17 cellular contexts compared by ENCODE assay signal in genomic region chr1:245263701-245264100, GRCh38.
DNase-seq lines count a peak whose midpoint lies in the region; ATAC-seq and TF ChIP-seq lines count a peak whose summit lies in the region.
"Had no signal": no experiment of that assay in that cellular context is flagged by ENCODE, and none has a peak within 500 bp of the region (broad histone marks: within the 10 kb centered on the region; RNA-seq: fewer than 3 reads in every experiment).

No MANE protein-coding gene starts in this region.

- H3K36me3 ChIP-seq in mesenchymal stem cell (ENCODE audit: control insufficient read depth in 1 of 2, insufficient read depth in 2 of 2, low read depth in 1 of 2, low read length in 2 of 2) (no peaks in the 10 kb centered on the region), transverse colon (no peaks in the 10 kb centered on the region)
- no peaks in the 10 kb centered on the region for H3K36me3 ChIP-seq in effector memory CD4-positive, alpha-beta T cell (ENCODE audit: control insufficient read depth, insufficient read depth, low read length)
- H3K36me3 ChIP-seq: BLaER1 treated with 17β-estradiol and CSF1 and Interleukin-3, amounts not matched to agents 10 nM and 100 nM had no signal

- DNase-seq in AG09319 (ENCODE audit: extremely low read depth, low read depth) (peak; percentile 61), GM04504 (ENCODE audit: low read depth) (peak; percentile 46), cerebellar cortex (ENCODE audit: low spot score) (peak; percentile 47), mesenchymal stem cell (peak; percentile 14), transverse colon (no peak)
- no peak for DNase-seq in activated CD8-positive, alpha-beta memory T cell treated with anti-CD3 and anti-CD28 coated beads, Interleukin-2, amount 10 ng/mL, durations not matched to agents 7 days and 5 days
- no peak for DNase-seq in effector memory CD4-positive, alpha-beta T cell
- no peak for DNase-seq in activated naive CD8-positive, alpha-beta T cell treated with anti-CD3 and anti-CD28 coated beads, Interleukin-2, amount 50 U/mL, for 24 hours
- DNase-seq: DMS 273 treated with DMSO at 0.1 percent for 48 hours, EL, KG1, NCI-H1048, NCI-H146, NCI-H2081 treated with DMSO at 0.1 percent for 48 hours, NCI-H2227 treated with DMSO at 0.1 percent for 48 hours had no signal

- H3K23ac ChIP-seq in mesenchymal stem cell (ENCODE audit: low read length in 2 of 2), result no peak overlapping the region

- peaks cover 7% of the 10 kb centered on the region for H3K27me3 Mint-ChIP-seq in activated CD8-positive, alpha-beta memory T cell treated with anti-CD3 and anti-CD28 coated beads, Interleukin-2, amount 10 ng/mL, durations not matched to agents 7 days and 5 days
- peaks cover 6% of the 10 kb centered on the region for H3K27me3 Mint-ChIP-seq in activated naive CD8-positive, alpha-beta T cell treated with anti-CD3 and anti-CD28 coated beads, Interleukin-2, amount 50 U/mL, for 24 hours

- CTCF ChIA-PET in activated CD8-positive, alpha-beta memory T cell treated with anti-CD3 and anti-CD28 coated beads, Interleukin-2, amount 10 ng/mL, durations not matched to agents 7 days and 5 days (lab: Charles Lee), result no interaction called here

- H3K9me3 ChIP-seq in mesenchymal stem cell (ENCODE audit: control insufficient read depth, low read length), result no peaks in the 10 kb centered on the region
- no peaks in the 10 kb centered on the region for H3K9me3 ChIP-seq in transverse colon
- H3K9me3 ChIP-seq in effector memory CD4-positive, alpha-beta T cell (ENCODE audit: control insufficient read depth, low read length), result no peaks in the 10 kb centered on the region

- no peak overlapping the region for H2BK15ac ChIP-seq in mesenchymal stem cell (ENCODE audit: low read depth, poor library complexity, severe bottlenecking)

- H2AK5ac ChIP-seq in mesenchymal stem cell (ENCODE audit: low read length, severe bottlenecking), result no peak overlapping the region

- H3K4me2 ChIP-seq in mesenchymal stem cell (ENCODE audit: low read length, poor library complexity, severe bottlenecking), result no peak overlapping the region
- H3K4me2 ChIP-seq: BLaER1 treated with 17β-estradiol and CSF1 and Interleukin-3, amounts not matched to agents 10 nM and 100 nM had no signal

- intact Hi-C loops in transverse colon (cut with DNase I; ENCODE audit: low total_unique reads), result no loop called here

- H3K36me3 Mint-ChIP-seq in activated CD8-positive, alpha-beta memory T cell treated with anti-CD3 and anti-CD28 coated beads, Interleukin-2, amount 10 ng/mL, durations not matched to agents 7 days and 5 days, result no peaks in the 10 kb centered on the region
- no peaks in the 10 kb centered on the region for H3K36me3 Mint-ChIP-seq in activated naive CD8-positive, alpha-beta T cell treated with anti-CD3 and anti-CD28 coated beads, Interleukin-2, amount 50 U/mL, for 24 hours (ENCODE audit: low read depth)

- TF ChIP-seq POLR2A in transverse colon (IDR thresholded peaks at IDR 0.05), result no peak

- TF ChIP-seq CTCF in AG09319 (IDR thresholded peaks at IDR 0.05; ENCODE audit: low read depth, low read length) (no peak), transverse colon (IDR thresholded peaks at IDR 0.05) (no peak)

- H2AFZ ChIP-seq in mesenchymal stem cell (ENCODE audit: low read depth, low read length), result no peak overlapping the region

- no peak overlapping the region for H3K14ac ChIP-seq in mesenchymal stem cell (ENCODE audit: low read length in 2 of 2)

- H3K4me1 Mint-ChIP-seq in activated CD8-positive, alpha-beta memory T cell treated with anti-CD3 and anti-CD28 coated beads, Interleukin-2, amount 10 ng/mL, durations not matched to agents 7 days and 5 days, result no peaks in the 10 kb centered on the region
- H3K4me1 Mint-ChIP-seq in activated naive CD8-positive, alpha-beta T cell treated with anti-CD3 and anti-CD28 coated beads, Interleukin-2, amount 50 U/mL, for 24 hours, result no peaks in the 10 kb centered on the region

- no peak overlapping the region for H4K91ac ChIP-seq in mesenchymal stem cell (ENCODE audit: low read length)

- no peak overlapping the region for H3K4me3 Mint-ChIP-seq in activated CD8-positive, alpha-beta memory T cell treated with anti-CD3 and anti-CD28 coated beads, Interleukin-2, amount 10 ng/mL, durations not matched to agents 7 days and 5 days
- H3K4me3 Mint-ChIP-seq in activated naive CD8-positive, alpha-beta T cell treated with anti-CD3 and anti-CD28 coated beads, Interleukin-2, amount 50 U/mL, for 24 hours, result no peak overlapping the region

- 73% methylated on average over 3 of the region's 4 CpGs for WGBS in mesenchymal stem cell
- WGBS in transverse colon (ENCODE audit: low coverage in 1 of 2), 2 donors, result 61 to 76% methylated on average over 4 of the region's 4 CpGs

- no peak for TF ChIP-seq EP300 in transverse colon (IDR thresholded peaks at IDR 0.05; ENCODE audit: low read depth)

- H3K27me3 ChIP-seq in mesenchymal stem cell (ENCODE audit: control insufficient read depth in 1 of 2, insufficient read depth in 1 of 2, low read length in 2 of 2) (peaks cover 0 to 9% of the 10 kb centered on the region in 2 experiments), transverse colon (peaks cover 64% of the 10 kb centered on the region)
- H3K27me3 ChIP-seq in effector memory CD4-positive, alpha-beta T cell (replicated peaks; ENCODE audit: control insufficient read depth, insufficient read depth, low read length, poor library complexity, severe bottlenecking), result no peaks in the 10 kb centered on the region

- H4K8ac ChIP-seq in mesenchymal stem cell (ENCODE audit: low read length), result no peak overlapping the region

- H3K4me1 ChIP-seq in mesenchymal stem cell (ENCODE audit: control insufficient read depth, insufficient read depth, low read depth, low read length) (peaks cover 29% of the 10 kb centered on the region), transverse colon (no peaks in the 10 kb centered on the region)
- no peaks in the 10 kb centered on the region for H3K4me1 ChIP-seq in effector memory CD4-positive, alpha-beta T cell (ENCODE audit: control insufficient read depth, insufficient read depth, low read length, poor library complexity, severe bottlenecking)

- H2BK120ac ChIP-seq in mesenchymal stem cell (ENCODE audit: low read depth, low read length), result no peak overlapping the region

- H3K79me1 ChIP-seq in mesenchymal stem cell (replicated peaks; ENCODE audit: low read length, poor library complexity, severe bottlenecking), result no peaks in the 10 kb centered on the region

- no peak overlapping the region for H3K9ac ChIP-seq in mesenchymal stem cell (ENCODE audit: low read length)
- H3K9ac ChIP-seq: BLaER1 treated with 17β-estradiol and CSF1 and Interleukin-3, amounts not matched to agents 10 nM and 100 nM had no signal

- H2BK5ac ChIP-seq in mesenchymal stem cell (ENCODE audit: low read depth, low read length, poor library complexity, severe bottlenecking), result no peak overlapping the region

- no peak overlapping the region for H2BK12ac ChIP-seq in mesenchymal stem cell (ENCODE audit: low read length in 2 of 2)

- ATAC-seq in activated CD8-positive, alpha-beta memory T cell treated with anti-CD3 and anti-CD28 coated beads, Interleukin-2, amount 10 ng/mL, durations not matched to agents 7 days and 5 days, result no peak
- no peak for ATAC-seq in activated naive CD8-positive, alpha-beta T cell treated with anti-CD3 and anti-CD28 coated beads, Interleukin-2, amount 50 U/mL, for 24 hours
- ATAC-seq: GM12878 had no signal

- in situ Hi-C loops in transverse colon (cut with MboI; ENCODE audit: low pct_ligation_motif_present in 1 of 4, low pct_unique_long_range_greater_than_20kb in 1 of 4, low sequenced_read_pairs in 3 of 4), result no loop called here

- H3K27ac ChIP-seq in mesenchymal stem cell (ENCODE audit: low read length, poor library complexity, severe bottlenecking), result no peak overlapping the region
- no peak overlapping the region for H3K27ac ChIP-seq in transverse colon
- H3K27ac ChIP-seq in effector memory CD4-positive, alpha-beta T cell (ENCODE audit: insufficient read depth, low read length, poor library complexity, severe bottlenecking), result no peak overlapping the region
- H3K27ac ChIP-seq: BLaER1 treated with 17β-estradiol and CSF1 and Interleukin-3, amounts not matched to agents 10 nM and 100 nM had no signal

- no peaks in the 10 kb centered on the region for H3K9me3 Mint-ChIP-seq in activated CD8-positive, alpha-beta memory T cell treated with anti-CD3 and anti-CD28 coated beads, Interleukin-2, amount 10 ng/mL, durations not matched to agents 7 days and 5 days (ENCODE audit: low read depth)
- no peaks in the 10 kb centered on the region for H3K9me3 Mint-ChIP-seq in activated naive CD8-positive, alpha-beta T cell treated with anti-CD3 and anti-CD28 coated beads, Interleukin-2, amount 50 U/mL, for 24 hours

- no peak overlapping the region for H3K18ac ChIP-seq in mesenchymal stem cell (ENCODE audit: low read depth in 1 of 2, low read length in 2 of 2)

- H3K4me3 ChIP-seq in mesenchymal stem cell (ENCODE audit: insufficient read depth in 1 of 2, low read depth in 1 of 2, low read length in 2 of 2) (no peak overlapping the region), transverse colon (no peak overlapping the region)
- H3K4me3 ChIP-seq in effector memory CD4-positive, alpha-beta T cell (ENCODE audit: insufficient read depth, low read depth, low read length, poor library complexity, severe bottlenecking), result no peak overlapping the region
- H3K4me3 ChIP-seq: BLaER1 treated with 17β-estradiol and CSF1 and Interleukin-3, amounts not matched to agents 10 nM and 100 nM; GM12878 had no signal

- no peak overlapping the region for H3K27ac Mint-ChIP-seq in activated CD8-positive, alpha-beta memory T cell treated with anti-CD3 and anti-CD28 coated beads, Interleukin-2, amount 10 ng/mL, durations not matched to agents 7 days and 5 days
- no peak overlapping the region for H3K27ac Mint-ChIP-seq in activated naive CD8-positive, alpha-beta T cell treated with anti-CD3 and anti-CD28 coated beads, Interleukin-2, amount 50 U/mL, for 24 hours

- H3K4ac ChIP-seq in mesenchymal stem cell (ENCODE audit: low read depth in 1 of 2, low read length in 2 of 2), result no peak overlapping the region

Comparison
In these comparisons a context has a peak if more than half of its experiments do, and no peak if none do; other contexts are left out.
1. DNase-seq: peak in AG09319 (single experiment), GM04504 (single experiment), cerebellar cortex (single experiment) and mesenchymal stem cell (single experiment); none in activated CD8-positive, alpha-beta memory T cell treated with anti-CD3 and anti-CD28 coated beads, Interleukin-2, amount 10 ng/mL, durations not matched to agents 7 days and 5 days (single experiment), transverse colon (single experiment), effector memory CD4-positive, alpha-beta T cell (0 of 3) and activated naive CD8-positive, alpha-beta T cell treated with anti-CD3 and anti-CD28 coated beads, Interleukin-2, amount 50 U/mL, for 24 hours (single experiment).